Comparison of ENCODE assay signal across 1 cellular context in the genomic region with DNA sequence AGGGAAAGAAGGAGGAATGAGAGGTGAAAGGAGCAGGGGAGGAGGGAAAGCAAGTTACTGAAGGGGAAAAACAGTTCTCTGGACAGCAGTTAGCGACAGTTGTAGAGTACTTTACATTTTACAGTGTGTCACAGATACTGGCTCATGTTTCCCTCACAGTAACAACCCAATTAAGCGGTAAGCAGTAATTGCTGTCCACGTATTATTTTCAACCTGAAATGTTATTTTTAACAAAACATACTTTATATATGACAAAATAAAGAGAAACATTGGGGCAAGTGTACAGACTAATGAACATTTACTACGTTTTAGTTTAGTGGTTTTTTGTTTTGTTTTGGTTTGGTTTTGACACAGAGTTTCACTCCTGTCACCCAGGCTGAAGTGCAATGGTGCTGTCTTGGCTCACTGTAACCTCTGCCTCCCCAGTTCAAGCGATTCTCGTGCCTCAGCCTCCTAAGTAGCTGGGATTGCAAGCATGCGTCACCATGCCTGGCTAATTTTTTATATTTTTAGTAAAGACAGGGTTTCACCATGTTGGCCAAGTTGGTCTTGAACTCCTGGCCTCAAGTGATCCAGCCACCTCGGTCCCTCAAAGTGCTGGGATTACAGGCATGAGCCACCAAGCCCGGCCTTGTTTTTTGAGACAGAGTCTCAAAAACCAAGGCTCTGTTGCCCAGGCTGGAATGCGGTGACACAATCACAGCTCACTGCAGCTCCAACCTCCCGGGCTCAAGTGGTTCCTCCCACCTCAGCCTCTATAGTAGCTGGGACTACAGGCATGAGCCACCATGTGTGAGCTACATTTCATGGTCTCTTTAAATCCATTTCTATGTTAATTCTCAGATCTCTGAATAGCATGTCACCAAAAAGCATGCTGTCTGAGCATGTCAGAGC.
A peak's percentile ranks its signal among the peaks of the same experiment; 100 is the strongest.
TF ChIP-seq lines count a peak whose summit lies in the region.

No MANE protein-coding gene starts in this region.

TF ChIP-seq in HepG2, 621 proteins besides CTCF, POLR2A, EP300 and RAD21 (continues in another document):
- TF ChIP-seq POLR2G (IDR thresholded peaks at IDR 0.05; ENCODE audit: low read depth, low read length) (no peak), ZMYM3 (CRISPR knock-in tag; IDR thresholded peaks at IDR 0.05) (peak; percentile 32; the same call in 1 of the 2 replicates), ZNF441 (CRISPR knock-in tag; IDR thresholded peaks at IDR 0.05; ENCODE audit: borderline replicate concordance) (no peak), YEATS4 (CRISPR knock-in tag; IDR thresholded peaks at IDR 0.05; ENCODE audit: borderline replicate concordance) (no peak), STAG1 (CRISPR knock-in tag; IDR thresholded peaks at IDR 0.05) (peak; percentile 11; the same call in 1 of the 2 replicates), CEBPB (IDR thresholded peaks at IDR 0.05; ENCODE audit: borderline replicate concordance, low read depth, low read length) (peak; percentile 70; the same call in 1 of the 2 replicates), ZMYM2 (CRISPR knock-in tag; IDR thresholded peaks at IDR 0.05) (peak; percentile 48; the same call in 1 of the 2 replicates), PHF5A (CRISPR knock-in tag; IDR thresholded peaks at IDR 0.05; ENCODE audit: low read depth, unreplicated experiment) (no peak), MATR3 (CRISPR knock-in tag; IDR thresholded peaks at IDR 0.05) (no peak), ATAD3A (CRISPR knock-in tag; IDR thresholded peaks at IDR 0.05) (no peak), TMF1 (CRISPR knock-in tag; IDR thresholded peaks at IDR 0.05; ENCODE audit: low read depth) (no peak), ZNF34 (CRISPR knock-in tag; IDR thresholded peaks at IDR 0.05; ENCODE audit: borderline replicate concordance) (no peak), SOX5 (CRISPR knock-in tag; IDR thresholded peaks at IDR 0.05; ENCODE audit: borderline replicate concordance) (0 out of 2 replicates have a peak, but pooled peaks have one; percentile 11), IKZF1 (IDR thresholded peaks at IDR 0.05) (no peak), KMT2B (CRISPR knock-in tag; IDR thresholded peaks at IDR 0.05) (no peak), POGZ (CRISPR knock-in tag; IDR thresholded peaks at IDR 0.05) (peak; percentile 6; the same call in 1 of the 2 replicates), ZC3H13 (CRISPR knock-in tag; IDR thresholded peaks at IDR 0.05) (no peak), KAT8 (CRISPR knock-in tag; IDR thresholded peaks at IDR 0.05) (peak; percentile 28; the same call in 1 of the 2 replicates), SSRP1 (CRISPR knock-in tag; IDR thresholded peaks at IDR 0.05) (0 out of 2 replicates have a peak, but pooled peaks have one; percentile 33), YEATS2 (CRISPR knock-in tag; IDR thresholded peaks at IDR 0.05; ENCODE audit: borderline replicate concordance) (0 out of 2 replicates have a peak, but pooled peaks have one; percentile 41), ZNF781 (CRISPR knock-in tag; IDR thresholded peaks at IDR 0.05; ENCODE audit: borderline replicate concordance, not compliant biosample characterization) (peak; percentile 40), KAT7 (CRISPR knock-in tag; IDR thresholded peaks at IDR 0.05; ENCODE audit: borderline replicate concordance) (no peak), KLF6 (CRISPR knock-in tag; IDR thresholded peaks at IDR 0.05) (no peak), HMG20A (CRISPR knock-in tag; IDR thresholded peaks at IDR 0.05; ENCODE audit: borderline replicate concordance) (0 out of 2 replicates have a peak, but pooled peaks have one; percentile 23), U2AF1 (optimal IDR thresholded peaks at IDR 0.05; ENCODE audit: low read depth, low read length) (no peak), ZFY (CRISPR knock-in tag; IDR thresholded peaks at IDR 0.05) (peak; percentile 10; the same call in 1 of the 2 replicates), PITX1 (CRISPR knock-in tag; IDR thresholded peaks at IDR 0.05) (0 out of 2 replicates have a peak, but pooled peaks have one; percentile 16), BCL6 (CRISPR knock-in tag; IDR thresholded peaks at IDR 0.05) (peak; percentile 7; the same call in 1 of the 2 replicates), GZF1 (CRISPR knock-in tag; IDR thresholded peaks at IDR 0.05) (no peak), ZNF569 (CRISPR knock-in tag; IDR thresholded peaks at IDR 0.05; ENCODE audit: borderline replicate concordance) (no peak), ARID2 (CRISPR knock-in tag; IDR thresholded peaks at IDR 0.05; ENCODE audit: borderline replicate concordance) (no peak), ARNTL (CRISPR knock-in tag; IDR thresholded peaks at IDR 0.05) (no peak), TEAD3 (CRISPR knock-in tag; optimal IDR thresholded peaks at IDR 0.05; ENCODE audit: borderline replicate concordance) (peak; percentile 92)
- TF ChIP-seq, protein P1, sequence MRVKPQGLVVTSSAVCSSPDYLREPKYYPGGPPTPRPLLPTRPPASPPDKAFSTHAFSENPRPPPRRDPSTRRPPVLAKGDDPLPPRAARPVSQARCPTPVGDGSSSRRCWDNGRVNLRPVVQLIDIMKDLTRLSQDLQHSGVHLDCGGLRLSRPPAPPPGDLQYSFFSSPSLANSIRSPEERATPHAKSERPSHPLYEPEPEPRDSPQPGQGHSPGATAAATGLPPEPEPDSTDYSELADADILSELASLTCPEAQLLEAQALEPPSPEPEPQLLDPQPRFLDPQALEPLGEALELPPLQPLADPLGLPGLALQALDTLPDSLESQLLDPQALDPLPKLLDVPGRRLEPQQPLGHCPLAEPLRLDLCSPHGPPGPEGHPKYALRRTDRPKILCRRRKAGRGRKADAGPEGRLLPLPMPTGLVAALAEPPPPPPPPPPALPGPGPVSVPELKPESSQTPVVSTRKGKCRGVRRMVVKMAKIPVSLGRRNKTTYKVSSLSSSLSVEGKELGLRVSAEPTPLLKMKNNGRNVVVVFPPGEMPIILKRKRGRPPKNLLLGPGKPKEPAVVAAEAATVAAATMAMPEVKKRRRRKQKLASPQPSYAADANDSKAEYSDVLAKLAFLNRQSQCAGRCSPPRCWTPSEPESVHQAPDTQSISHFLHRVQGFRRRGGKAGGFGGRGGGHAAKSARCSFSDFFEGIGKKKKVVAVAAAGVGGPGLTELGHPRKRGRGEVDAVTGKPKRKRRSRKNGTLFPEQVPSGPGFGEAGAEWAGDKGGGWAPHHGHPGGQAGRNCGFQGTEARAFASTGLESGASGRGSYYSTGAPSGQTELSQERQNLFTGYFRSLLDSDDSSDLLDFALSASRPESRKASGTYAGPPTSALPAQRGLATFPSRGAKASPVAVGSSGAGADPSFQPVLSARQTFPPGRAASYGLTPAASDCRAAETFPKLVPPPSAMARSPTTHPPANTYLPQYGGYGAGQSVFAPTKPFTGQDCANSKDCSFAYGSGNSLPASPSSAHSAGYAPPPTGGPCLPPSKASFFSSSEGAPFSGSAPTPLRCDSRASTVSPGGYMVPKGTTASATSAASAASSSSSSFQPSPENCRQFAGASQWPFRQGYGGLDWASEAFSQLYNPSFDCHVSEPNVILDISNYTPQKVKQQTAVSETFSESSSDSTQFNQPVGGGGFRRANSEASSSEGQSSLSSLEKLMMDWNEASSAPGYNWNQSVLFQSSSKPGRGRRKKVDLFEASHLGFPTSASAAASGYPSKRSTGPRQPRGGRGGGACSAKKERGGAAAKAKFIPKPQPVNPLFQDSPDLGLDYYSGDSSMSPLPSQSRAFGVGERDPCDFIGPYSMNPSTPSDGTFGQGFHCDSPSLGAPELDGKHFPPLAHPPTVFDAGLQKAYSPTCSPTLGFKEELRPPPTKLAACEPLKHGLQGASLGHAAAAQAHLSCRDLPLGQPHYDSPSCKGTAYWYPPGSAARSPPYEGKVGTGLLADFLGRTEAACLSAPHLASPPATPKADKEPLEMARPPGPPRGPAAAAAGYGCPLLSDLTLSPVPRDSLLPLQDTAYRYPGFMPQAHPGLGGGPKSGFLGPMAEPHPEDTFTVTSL (CRISPR knock-in tag; IDR thresholded peaks at IDR 0.05; ENCODE audit: borderline replicate concordance) = 0 out of 2 replicates have a peak, but pooled peaks have one; percentile 18
- TF ChIP-seq, protein P2, sequence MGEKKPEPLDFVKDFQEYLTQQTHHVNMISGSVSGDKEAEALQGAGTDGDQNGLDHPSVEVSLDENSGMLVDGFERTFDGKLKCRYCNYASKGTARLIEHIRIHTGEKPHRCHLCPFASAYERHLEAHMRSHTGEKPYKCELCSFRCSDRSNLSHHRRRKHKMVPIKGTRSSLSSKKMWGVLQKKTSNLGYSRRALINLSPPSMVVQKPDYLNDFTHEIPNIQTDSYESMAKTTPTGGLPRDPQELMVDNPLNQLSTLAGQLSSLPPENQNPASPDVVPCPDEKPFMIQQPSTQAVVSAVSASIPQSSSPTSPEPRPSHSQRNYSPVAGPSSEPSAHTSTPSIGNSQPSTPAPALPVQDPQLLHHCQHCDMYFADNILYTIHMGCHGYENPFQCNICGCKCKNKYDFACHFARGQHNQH (CRISPR knock-in tag; IDR thresholded peaks at IDR 0.05) = no peak
- TF ChIP-seq, protein P3, sequence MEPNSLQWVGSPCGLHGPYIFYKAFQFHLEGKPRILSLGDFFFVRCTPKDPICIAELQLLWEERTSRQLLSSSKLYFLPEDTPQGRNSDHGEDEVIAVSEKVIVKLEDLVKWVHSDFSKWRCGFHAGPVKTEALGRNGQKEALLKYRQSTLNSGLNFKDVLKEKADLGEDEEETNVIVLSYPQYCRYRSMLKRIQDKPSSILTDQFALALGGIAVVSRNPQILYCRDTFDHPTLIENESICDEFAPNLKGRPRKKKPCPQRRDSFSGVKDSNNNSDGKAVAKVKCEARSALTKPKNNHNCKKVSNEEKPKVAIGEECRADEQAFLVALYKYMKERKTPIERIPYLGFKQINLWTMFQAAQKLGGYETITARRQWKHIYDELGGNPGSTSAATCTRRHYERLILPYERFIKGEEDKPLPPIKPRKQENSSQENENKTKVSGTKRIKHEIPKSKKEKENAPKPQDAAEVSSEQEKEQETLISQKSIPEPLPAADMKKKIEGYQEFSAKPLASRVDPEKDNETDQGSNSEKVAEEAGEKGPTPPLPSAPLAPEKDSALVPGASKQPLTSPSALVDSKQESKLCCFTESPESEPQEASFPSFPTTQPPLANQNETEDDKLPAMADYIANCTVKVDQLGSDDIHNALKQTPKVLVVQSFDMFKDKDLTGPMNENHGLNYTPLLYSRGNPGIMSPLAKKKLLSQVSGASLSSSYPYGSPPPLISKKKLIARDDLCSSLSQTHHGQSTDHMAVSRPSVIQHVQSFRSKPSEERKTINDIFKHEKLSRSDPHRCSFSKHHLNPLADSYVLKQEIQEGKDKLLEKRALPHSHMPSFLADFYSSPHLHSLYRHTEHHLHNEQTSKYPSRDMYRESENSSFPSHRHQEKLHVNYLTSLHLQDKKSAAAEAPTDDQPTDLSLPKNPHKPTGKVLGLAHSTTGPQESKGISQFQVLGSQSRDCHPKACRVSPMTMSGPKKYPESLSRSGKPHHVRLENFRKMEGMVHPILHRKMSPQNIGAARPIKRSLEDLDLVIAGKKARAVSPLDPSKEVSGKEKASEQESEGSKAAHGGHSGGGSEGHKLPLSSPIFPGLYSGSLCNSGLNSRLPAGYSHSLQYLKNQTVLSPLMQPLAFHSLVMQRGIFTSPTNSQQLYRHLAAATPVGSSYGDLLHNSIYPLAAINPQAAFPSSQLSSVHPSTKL (CRISPR knock-in tag; IDR thresholded peaks at IDR 0.05) = peak; percentile 17; the same call in 1 of the 2 replicates
- TF ChIP-seq, protein P4, sequence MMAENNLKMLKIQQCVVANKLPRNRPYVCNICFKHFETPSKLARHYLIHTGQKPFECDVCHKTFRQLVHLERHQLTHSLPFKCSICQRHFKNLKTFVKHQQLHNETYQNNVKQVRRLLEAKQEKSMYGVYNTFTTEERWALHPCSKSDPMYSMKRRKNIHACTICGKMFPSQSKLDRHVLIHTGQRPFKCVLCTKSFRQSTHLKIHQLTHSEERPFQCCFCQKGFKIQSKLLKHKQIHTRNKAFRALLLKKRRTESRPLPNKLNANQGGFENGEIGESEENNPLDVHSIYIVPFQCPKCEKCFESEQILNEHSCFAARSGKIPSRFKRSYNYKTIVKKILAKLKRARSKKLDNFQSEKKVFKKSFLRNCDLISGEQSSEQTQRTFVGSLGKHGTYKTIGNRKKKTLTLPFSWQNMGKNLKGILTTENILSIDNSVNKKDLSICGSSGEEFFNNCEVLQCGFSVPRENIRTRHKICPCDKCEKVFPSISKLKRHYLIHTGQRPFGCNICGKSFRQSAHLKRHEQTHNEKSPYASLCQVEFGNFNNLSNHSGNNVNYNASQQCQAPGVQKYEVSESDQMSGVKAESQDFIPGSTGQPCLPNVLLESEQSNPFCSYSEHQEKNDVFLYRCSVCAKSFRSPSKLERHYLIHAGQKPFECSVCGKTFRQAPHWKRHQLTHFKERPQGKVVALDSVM (CRISPR knock-in tag; IDR thresholded peaks at IDR 0.05) = peak; percentile 88
- TF ChIP-seq, protein P5, sequence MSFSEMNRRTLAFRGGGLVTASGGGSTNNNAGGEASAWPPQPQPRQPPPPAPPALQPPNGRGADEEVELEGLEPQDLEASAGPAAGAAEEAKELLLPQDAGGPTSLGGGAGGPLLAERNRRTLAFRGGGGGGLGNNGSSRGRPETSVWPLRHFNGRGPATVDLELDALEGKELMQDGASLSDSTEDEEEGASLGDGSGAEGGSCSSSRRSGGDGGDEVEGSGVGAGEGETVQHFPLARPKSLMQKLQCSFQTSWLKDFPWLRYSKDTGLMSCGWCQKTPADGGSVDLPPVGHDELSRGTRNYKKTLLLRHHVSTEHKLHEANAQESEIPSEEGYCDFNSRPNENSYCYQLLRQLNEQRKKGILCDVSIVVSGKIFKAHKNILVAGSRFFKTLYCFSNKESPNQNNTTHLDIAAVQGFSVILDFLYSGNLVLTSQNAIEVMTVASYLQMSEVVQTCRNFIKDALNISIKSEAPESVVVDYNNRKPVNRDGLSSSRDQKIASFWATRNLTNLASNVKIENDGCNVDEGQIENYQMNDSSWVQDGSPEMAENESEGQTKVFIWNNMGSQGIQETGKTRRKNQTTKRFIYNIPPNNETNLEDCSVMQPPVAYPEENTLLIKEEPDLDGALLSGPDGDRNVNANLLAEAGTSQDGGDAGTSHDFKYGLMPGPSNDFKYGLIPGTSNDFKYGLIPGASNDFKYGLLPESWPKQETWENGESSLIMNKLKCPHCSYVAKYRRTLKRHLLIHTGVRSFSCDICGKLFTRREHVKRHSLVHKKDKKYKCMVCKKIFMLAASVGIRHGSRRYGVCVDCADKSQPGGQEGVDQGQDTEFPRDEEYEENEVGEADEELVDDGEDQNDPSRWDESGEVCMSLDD (CRISPR knock-in tag; IDR thresholded peaks at IDR 0.05; ENCODE audit: borderline replicate concordance) = no peak
- TF ChIP-seq, protein P6, sequence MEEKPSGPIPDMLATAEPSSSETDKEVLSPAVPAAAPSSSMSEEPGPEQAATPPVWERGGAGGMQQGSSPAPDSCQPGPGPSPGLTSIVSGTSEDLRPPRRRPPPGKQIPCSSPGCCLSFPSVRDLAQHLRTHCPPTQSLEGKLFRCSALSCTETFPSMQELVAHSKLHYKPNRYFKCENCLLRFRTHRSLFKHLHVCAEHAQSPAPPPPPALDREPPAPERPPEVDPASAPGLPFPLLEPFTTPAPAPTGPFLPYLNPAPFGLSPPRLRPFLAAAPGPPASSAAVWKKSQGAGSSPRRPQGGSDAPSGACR (CRISPR knock-in tag; IDR thresholded peaks at IDR 0.05) = no peak
- TF ChIP-seq, protein P7, sequence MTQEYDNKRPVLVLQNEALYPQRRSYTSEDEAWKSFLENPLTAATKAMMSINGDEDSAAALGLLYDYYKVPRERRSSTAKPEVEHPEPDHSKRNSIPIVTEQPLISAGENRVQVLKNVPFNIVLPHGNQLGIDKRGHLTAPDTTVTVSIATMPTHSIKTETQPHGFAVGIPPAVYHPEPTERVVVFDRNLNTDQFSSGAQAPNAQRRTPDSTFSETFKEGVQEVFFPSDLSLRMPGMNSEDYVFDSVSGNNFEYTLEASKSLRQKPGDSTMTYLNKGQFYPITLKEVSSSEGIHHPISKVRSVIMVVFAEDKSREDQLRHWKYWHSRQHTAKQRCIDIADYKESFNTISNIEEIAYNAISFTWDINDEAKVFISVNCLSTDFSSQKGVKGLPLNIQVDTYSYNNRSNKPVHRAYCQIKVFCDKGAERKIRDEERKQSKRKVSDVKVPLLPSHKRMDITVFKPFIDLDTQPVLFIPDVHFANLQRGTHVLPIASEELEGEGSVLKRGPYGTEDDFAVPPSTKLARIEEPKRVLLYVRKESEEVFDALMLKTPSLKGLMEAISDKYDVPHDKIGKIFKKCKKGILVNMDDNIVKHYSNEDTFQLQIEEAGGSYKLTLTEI (CRISPR knock-in tag; conservative IDR thresholded peaks at IDR 0.05) = no peak
